Comparison of ENCODE assay signal across 28 cellular contexts in the genomic region with DNA sequence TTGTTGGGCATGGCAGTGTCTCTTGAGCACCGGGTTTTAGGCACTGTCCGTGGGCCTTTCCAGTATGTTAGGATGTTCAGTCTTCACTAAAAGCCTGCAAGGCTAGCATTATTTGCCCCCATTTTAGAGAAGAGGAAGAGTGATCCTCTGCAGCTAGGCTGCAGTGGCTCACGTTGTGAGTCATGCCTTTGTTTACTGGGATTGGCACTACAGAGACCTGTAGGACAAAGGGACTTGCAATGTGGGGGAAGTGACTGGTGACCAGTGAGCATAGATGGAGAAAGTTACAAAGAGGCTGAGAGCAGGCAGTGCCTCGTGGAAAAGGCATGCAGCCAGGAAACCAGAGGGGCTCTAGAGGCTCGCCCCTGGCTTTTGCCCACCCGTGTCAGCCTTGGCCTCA. TPM values are rescaled to one million over a fixed set of nuclear protein-coding genes. Genes with fewer than 3 reads are reported as not detected.
A peak's percentile ranks its signal among the peaks of the same experiment; 100 is the strongest.
DNase-seq lines count a peak whose midpoint lies in the region; ATAC-seq, FAIRE-seq and TF ChIP-seq lines count a peak whose summit lies in the region.
"Had no signal": no experiment of that assay in that cellular context is flagged by ENCODE, and none has a peak within 500 bp of the region (broad histone marks: within the 10 kb centered on the region; RNA-seq: fewer than 3 reads in every experiment).

No MANE protein-coding gene starts in this region.

- no peak for FAIRE-seq in bronchial epithelial cell (lab: Jason Lieb, UNC)
- FAIRE-seq: GM18507 had no signal

- peaks cover 7% of the 10 kb centered on the region for H3K4me1 Mint-ChIP-seq in T-helper 17 cell

- no peak overlapping the region for H2AFZ ChIP-seq in GM23248

- no peaks in the 10 kb centered on the region for H3K79me2 ChIP-seq in GM23248 (ENCODE audit: insufficient read depth)

- no peaks in the 10 kb centered on the region for H3K27me3 Mint-ChIP-seq in T-helper 17 cell
- H3K27me3 Mint-ChIP-seq: IgD-negative memory B cell, progenitor cell of endocrine pancreas had no signal

- intact Hi-C loops in right cardiac atrium (cut with DNase I): no loop called here
- intact Hi-C loops in left ventricle myocardium superior (cut with micrococcal nuclease): no loop called here
- intact Hi-C loops in left lung (cut with DNase I): no loop called here
- intact Hi-C loops in upper lobe of right lung (cut with DNase I): no loop called here

- DNase-seq in right cardiac atrium: no peak
- no peak for DNase-seq in left ventricle myocardium superior
- DNase-seq in bronchial epithelial cell (ENCODE audit: low read depth): peak; percentile 8
- DNase-seq in left lung: no peak
- no peak for DNase-seq in upper lobe of right lung
- DNase-seq in T-helper 17 cell: no peak
- no peak for DNase-seq in GM23248
- DNase-seq: activated CD4-positive, alpha-beta T cell treated with anti-CD3 and anti-CD28 coated beads, Interleukin-2, amount 50 U/mL, for 4 hours; activated CD8-positive, alpha-beta memory T cell treated with anti-CD3 and anti-CD28 coated beads, Interleukin-2, amount 50 U/mL, for 48 hours; activated effector memory CD4-positive, alpha-beta T cell treated with Interleukin-2 at 50 U/mL for 16 hours; foreskin keratinocyte; GDM1; hippocampal formation; MG63; NCI-H1436; NCI-H510A treated with DMSO at 0.1 percent for 48 hours; NK-92 treated with Interleukin-12 subunit alpha and Interleukin-12 subunit beta, amount 100 ng/mL, for 24 hours; RPMI8226; uterus had no signal

- in situ Hi-C loops in GM23248 (cut with MboI): no loop called here

- H3K9ac ChIP-seq in GM23248: no peak overlapping the region

- no peak overlapping the region for H3K4me2 ChIP-seq in GM23248 (ENCODE audit: unreplicated experiment)

- no peaks in the 10 kb centered on the region for H4K20me1 ChIP-seq in GM23248 (ENCODE audit: insufficient read depth)

- H3K4me3 Mint-ChIP-seq in T-helper 17 cell: no peak overlapping the region
- H3K4me3 Mint-ChIP-seq: IgD-negative memory B cell; T-helper 2 cell treated with Interferon-gamma antibody and Interleukin-4, amounts not matched to agents 5 μg/mL and 100 μg/mL, for 36 hours had no signal

- 79% methylated on average over 6 of the region's 6 CpGs for WGBS in right cardiac atrium
- WGBS in GM23248 (ENCODE audit: low coverage in 1 of 2, low lambda C conversion rate in 2 of 2, missing lambda C conversion rate in 2 of 2), 2 experiments: 65 to 79% methylated on average over 6 of the region's 6 CpGs

- H3K4me3 ChIP-seq in right cardiac atrium (ENCODE audit: low read length) (no peak overlapping the region), bronchial epithelial cell (ENCODE audit: low read depth, low read length) (no peak overlapping the region), left lung (no peak overlapping the region), upper lobe of right lung (no peak overlapping the region), GM23248 (no peak overlapping the region)
- H3K4me3 ChIP-seq: cardiac muscle cell, MG63, uterus had no signal

- peak overlapping the region; percentile 25 for H3K27ac ChIP-seq in right cardiac atrium (ENCODE audit: low read length)
- H3K27ac ChIP-seq in left lung: no peak overlapping the region
- no peak overlapping the region for H3K27ac ChIP-seq in upper lobe of right lung
- H3K27ac ChIP-seq in GM23248: no peak overlapping the region
- H3K27ac ChIP-seq: C4-2B, cardiac muscle cell, epithelial cell of prostate, foreskin keratinocyte, HL-60, uterus had no signal

- H3K36me3 ChIP-seq in bronchial epithelial cell (ENCODE audit: control insufficient read depth, insufficient read depth, low read length): peaks cover 32% of the 10 kb centered on the region
- H3K36me3 ChIP-seq in left lung: peaks cover 0 to 100% of the 10 kb centered on the region in 2 donors
- H3K36me3 ChIP-seq in upper lobe of right lung: peaks cover 100% of the 10 kb centered on the region
- peaks cover 22% of the 10 kb centered on the region; the same call in 1 of the 2 replicates for H3K36me3 ChIP-seq in GM23248 (ENCODE audit: low read depth)
- H3K36me3 ChIP-seq: MG63, uterus had no signal

- no peaks in the 10 kb centered on the region for H3F3A ChIP-seq in GM23248 (ENCODE audit: insufficient read depth)

- H3K9me3 ChIP-seq in right cardiac atrium (ENCODE audit: control insufficient read depth, low read length) (no peaks in the 10 kb centered on the region), left lung (no peaks in the 10 kb centered on the region), upper lobe of right lung (no peaks in the 10 kb centered on the region), T-helper 17 cell (ENCODE audit: control insufficient read depth, low read length, poor library complexity, severe bottlenecking) (no peaks in the 10 kb centered on the region), GM23248 (ENCODE audit: low read depth) (no peaks in the 10 kb centered on the region)
- H3K9me3 ChIP-seq: MG63, uterus had no signal

- H3K9me2 ChIP-seq in GM23248 (ENCODE audit: insufficient read depth): no peaks in the 10 kb centered on the region

- peaks cover 13% of the 10 kb centered on the region for H3K4me1 ChIP-seq in right cardiac atrium (ENCODE audit: control insufficient read depth, insufficient read depth, low read length)
- no peaks in the 10 kb centered on the region for H3K4me1 ChIP-seq in left lung
- no peaks in the 10 kb centered on the region for H3K4me1 ChIP-seq in upper lobe of right lung
- no peaks in the 10 kb centered on the region for H3K4me1 ChIP-seq in GM23248 (ENCODE audit: insufficient read depth)
- H3K4me1 ChIP-seq: foreskin keratinocyte, uterus had no signal

- no peak overlapping the region for H3K27ac Mint-ChIP-seq in T-helper 17 cell
- H3K27ac Mint-ChIP-seq: IgD-negative memory B cell; progenitor cell of endocrine pancreas; T-helper 2 cell treated with Interferon-gamma antibody and Interleukin-4, amounts not matched to agents 5 μg/mL and 100 μg/mL, for 36 hours had no signal

- ATAC-seq in right cardiac atrium (no peak), left ventricle myocardium superior (no peak), left lung (peak; percentile 74), upper lobe of right lung (peak; percentile 60), HG02973 (IDR thresholded peaks at IDR 0.05; ENCODE audit: unreplicated experiment) (no peak), T-helper 17 cell (no peak)

- TF ChIP-seq CTCF in bronchial epithelial cell (IDR thresholded peaks at IDR 0.05; ENCODE audit: insufficient read depth, low read length, severe bottlenecking): no peak
- no peak for TF ChIP-seq CTCF in left lung (IDR thresholded peaks at IDR 0.05)
- no peak for TF ChIP-seq CTCF in upper lobe of right lung (IDR thresholded peaks at IDR 0.05)

- H3K27me3 ChIP-seq in right cardiac atrium (ENCODE audit: control insufficient read depth, insufficient read depth): no peaks in the 10 kb centered on the region
- no peaks in the 10 kb centered on the region for H3K27me3 ChIP-seq in bronchial epithelial cell (ENCODE audit: control insufficient read depth, insufficient read depth, low read length)
- no peaks in the 10 kb centered on the region for H3K27me3 ChIP-seq in left lung
- H3K27me3 ChIP-seq in upper lobe of right lung: no peaks in the 10 kb centered on the region
- H3K27me3 ChIP-seq in GM23248 (replicated peaks; ENCODE audit: insufficient read depth): no peaks in the 10 kb centered on the region
- H3K27me3 ChIP-seq: cardiac muscle cell, foreskin keratinocyte, MG63, uterus had no signal

- peaks cover 22% of the 10 kb centered on the region for H3K36me3 Mint-ChIP-seq in T-helper 17 cell (ENCODE audit: low read depth)

RNA-seq across cellular contexts. Expression of gene CPNE9, which starts 26.9 kb away (rescaled TPM):
- total RNA-seq in right cardiac atrium (under 1 TPM in 3 of 4 donors, not detected in 1; 0.11 to 0.31 (median 0.15) TPM), left ventricle myocardium superior (not detected), bronchial epithelial cell (not detected in 2 replicates), left lung (under 1 TPM in 1 of 2 donors, not detected in 1; 0.21 TPM), upper lobe of right lung (0.90 TPM), T-helper 17 cell (not detected)
- polyA plus RNA-seq in right cardiac atrium (0.07 TPM), GM23248 (2016; fragmentation: Nextera tagmentation; extraction: Ambion mirVana) (not detected in 2 replicates)
- total RNA-seq in GM23248 (2014; rRNA removed; shearing (Covaris generic)): not detected in 2 replicates
- total RNA-seq: cardiac muscle cell, foreskin keratinocyte, uterus had no signal
- polyA plus RNA-seq: foreskin keratinocyte, IgD-negative memory B cell had no signal

RNA-seq across cellular contexts. Expression of gene MTMR14, which starts 27.5 kb away (rescaled TPM):
- 10 to 100 TPM; 41.3 to 84.3 (median 47.2) TPM for total RNA-seq in right cardiac atrium
- 49.4 TPM for polyA plus RNA-seq in right cardiac atrium
- total RNA-seq in left ventricle myocardium superior: 45.3 TPM
- 32.9 and 44.9 TPM in 2 replicates for total RNA-seq in bronchial epithelial cell
- total RNA-seq in left lung: 10 to 100 TPM; 35.0 to 49.6 TPM
- 49.2 TPM for total RNA-seq in upper lobe of right lung
- 100 to 1,000 TPM in 1 of 2 donors, 10 to 100 TPM in 1; 79.6 to 102 TPM for total RNA-seq in T-helper 17 cell
- total RNA-seq in GM23248 (2014; rRNA removed; shearing (Covaris generic)): 25.7 and 31.0 TPM in 2 replicates
- polyA plus RNA-seq in GM23248 (2016; fragmentation: Nextera tagmentation; extraction: Ambion mirVana): 22.9 and 24.0 TPM in 2 replicates

RNA-seq across cellular contexts. Expression of gene BRPF1, which starts 54.8 kb away (rescaled TPM):
- 10 to 100 TPM in 3 of 4 donors, 1 to 10 TPM in 1; 9.2 to 12.0 (median 11.7) TPM for total RNA-seq in right cardiac atrium
- 6.4 TPM for polyA plus RNA-seq in right cardiac atrium
- total RNA-seq in left ventricle myocardium superior: 9.9 TPM
- 14.0 and 14.7 TPM in 2 replicates for total RNA-seq in bronchial epithelial cell
- total RNA-seq in left lung: 10 to 100 TPM; 15.2 to 22.3 TPM
- 23.7 TPM for total RNA-seq in upper lobe of right lung
- 10 to 100 TPM; 31.8 to 41.0 TPM for total RNA-seq in T-helper 17 cell
- total RNA-seq in GM23248 (2014; rRNA removed; shearing (Covaris generic)): 16.3 and 18.3 TPM in 2 replicates
- polyA plus RNA-seq in GM23248 (2016; fragmentation: Nextera tagmentation; extraction: Ambion mirVana): 7.3 and 10.4 TPM in 2 replicates

Comparison
In these comparisons a context has a peak if more than half of its experiments do, and no peak if none do; other contexts are left out.
1. ATAC-seq: peak in left lung (single experiment) and upper lobe of right lung (single experiment); none in right cardiac atrium (0 of 2), left ventricle myocardium superior (single experiment), HG02973 (single experiment) and T-helper 17 cell (single experiment).